Comparison of ENCODE assay signal across 1 cellular context in the genomic region with DNA sequence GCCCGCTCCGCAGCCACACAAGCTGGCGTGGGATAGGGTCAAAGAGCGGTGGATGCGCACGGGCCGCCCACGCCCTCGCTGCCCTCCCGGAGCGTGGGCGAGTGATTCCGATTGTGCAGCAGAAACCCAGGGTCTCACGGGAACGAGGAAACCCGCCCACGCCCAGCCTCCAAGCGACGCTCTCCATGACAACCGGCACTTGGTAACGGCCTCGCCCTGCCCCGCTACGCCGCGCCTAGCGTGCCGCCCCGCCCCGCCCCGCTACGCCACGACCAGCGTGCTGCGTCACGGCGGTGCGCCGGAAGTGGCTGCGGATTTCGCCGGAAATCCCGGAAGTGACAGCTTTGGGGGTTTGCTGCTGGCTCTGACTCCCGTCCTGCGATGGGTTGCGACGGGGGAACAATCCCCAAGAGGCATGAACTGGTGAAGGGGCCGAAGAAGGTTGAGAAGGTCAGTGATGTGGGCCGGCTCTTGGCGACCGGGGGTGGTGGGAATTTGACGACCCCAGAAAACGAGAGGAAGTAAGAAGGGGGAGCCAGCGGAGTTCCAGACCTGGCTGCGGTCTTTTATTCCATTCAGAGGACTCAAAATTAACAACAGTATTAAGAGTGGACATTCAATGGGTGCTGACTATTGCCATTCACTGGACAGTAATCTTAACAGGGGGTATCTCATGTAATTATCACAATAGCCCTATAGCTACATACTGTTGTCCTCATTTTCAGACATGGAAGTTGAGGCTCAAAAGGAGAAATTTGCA.
TF ChIP-seq lines count a peak whose summit lies in the region.

TSS of gene RTF2 (plus strand) at position 311 of the 760 bp plus-strand sequence. CDS start at position 382, 71 bp downstream.

TF ChIP-seq in HepG2, 621 proteins besides CTCF, POLR2A, EP300 and RAD21 (continued from another document):
- TF ChIP-seq, protein P1, sequence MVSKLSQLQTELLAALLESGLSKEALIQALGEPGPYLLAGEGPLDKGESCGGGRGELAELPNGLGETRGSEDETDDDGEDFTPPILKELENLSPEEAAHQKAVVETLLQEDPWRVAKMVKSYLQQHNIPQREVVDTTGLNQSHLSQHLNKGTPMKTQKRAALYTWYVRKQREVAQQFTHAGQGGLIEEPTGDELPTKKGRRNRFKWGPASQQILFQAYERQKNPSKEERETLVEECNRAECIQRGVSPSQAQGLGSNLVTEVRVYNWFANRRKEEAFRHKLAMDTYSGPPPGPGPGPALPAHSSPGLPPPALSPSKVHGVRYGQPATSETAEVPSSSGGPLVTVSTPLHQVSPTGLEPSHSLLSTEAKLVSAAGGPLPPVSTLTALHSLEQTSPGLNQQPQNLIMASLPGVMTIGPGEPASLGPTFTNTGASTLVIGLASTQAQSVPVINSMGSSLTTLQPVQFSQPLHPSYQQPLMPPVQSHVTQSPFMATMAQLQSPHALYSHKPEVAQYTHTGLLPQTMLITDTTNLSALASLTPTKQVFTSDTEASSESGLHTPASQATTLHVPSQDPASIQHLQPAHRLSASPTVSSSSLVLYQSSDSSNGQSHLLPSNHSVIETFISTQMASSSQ (IDR thresholded peaks at IDR 0.05; ENCODE audit: low read depth), result no peak
- TF ChIP-seq, protein P1 (CRISPR knock-in tag; IDR thresholded peaks at IDR 0.05; ENCODE audit: borderline replicate concordance), result peak; percentile 77; the same call in 1 of the 2 replicates
- peak; percentile 95 for TF ChIP-seq ARNT2 (CRISPR knock-in tag; IDR thresholded peaks at IDR 0.05; ENCODE audit: low read depth)
- peak; percentile 80; the same call in 1 of the 2 replicates for TF ChIP-seq POLR2AphosphoS2 (IDR thresholded peaks at IDR 0.05; ENCODE audit: low read depth, low read length)
- TF ChIP-seq KLF6 (CRISPR knock-in tag; IDR thresholded peaks at IDR 0.05), result peak; percentile 94
- TF ChIP-seq IRF2 (CRISPR knock-in tag; IDR thresholded peaks at IDR 0.05), result peak; percentile 98
- TF ChIP-seq ZNF432 (CRISPR knock-in tag; IDR thresholded peaks at IDR 0.05; ENCODE audit: borderline replicate concordance), result no peak
- peak; percentile 100 for TF ChIP-seq GATAD1 (CRISPR knock-in tag; IDR thresholded peaks at IDR 0.05)
- TF ChIP-seq ZSCAN9 (CRISPR knock-in tag; IDR thresholded peaks at IDR 0.05; ENCODE audit: borderline replicate concordance), result peak; percentile 93
- TF ChIP-seq PLRG1 (conservative IDR thresholded peaks at IDR 0.05), result no peak
- peak; percentile 91 for TF ChIP-seq ZNF503 (CRISPR knock-in tag; IDR thresholded peaks at IDR 0.05)
- peak; percentile 86; the same call in 1 of the 2 replicates for TF ChIP-seq HOXA9 (CRISPR knock-in tag; IDR thresholded peaks at IDR 0.05; ENCODE audit: borderline replicate concordance)
- TF ChIP-seq CC2D1A (CRISPR knock-in tag; IDR thresholded peaks at IDR 0.05), result 0 out of 2 replicates have a peak, but pooled peaks have one; percentile 26
- TF ChIP-seq TBP (CRISPR knock-in tag; IDR thresholded peaks at IDR 0.05), result peak; percentile 98; the same call in 1 of the 2 replicates
- 0 out of 2 replicates have a peak, but pooled peaks have one; percentile 47 for TF ChIP-seq SSRP1 (CRISPR knock-in tag; IDR thresholded peaks at IDR 0.05)
- peak; percentile 70 for TF ChIP-seq IKZF4 (CRISPR knock-in tag; IDR thresholded peaks at IDR 0.05; ENCODE audit: borderline replicate concordance, low read depth, not compliant biosample characterization)
- peak; percentile 52 for TF ChIP-seq PAXIP1 (CRISPR knock-in tag; conservative IDR thresholded peaks at IDR 0.05)
- no peak for TF ChIP-seq FOXO4 (CRISPR knock-in tag; conservative IDR thresholded peaks at IDR 0.05)
- peak; percentile 100 for TF ChIP-seq SPEN (CRISPR knock-in tag; IDR thresholded peaks at IDR 0.05; ENCODE audit: low read depth)
- TF ChIP-seq NCOA1 (CRISPR knock-in tag; IDR thresholded peaks at IDR 0.05), result no peak; the same call in 1 of the 2 replicates
- TF ChIP-seq SKI (IDR thresholded peaks at IDR 0.05; ENCODE audit: partially characterized antibody), result peak; percentile 63
- no peak for TF ChIP-seq ZBTB7A (CRISPR knock-in tag; IDR thresholded peaks at IDR 0.05)
- peak; percentile 69 for TF ChIP-seq NFYC (CRISPR knock-in tag; IDR thresholded peaks at IDR 0.05)
- TF ChIP-seq, protein P2, sequence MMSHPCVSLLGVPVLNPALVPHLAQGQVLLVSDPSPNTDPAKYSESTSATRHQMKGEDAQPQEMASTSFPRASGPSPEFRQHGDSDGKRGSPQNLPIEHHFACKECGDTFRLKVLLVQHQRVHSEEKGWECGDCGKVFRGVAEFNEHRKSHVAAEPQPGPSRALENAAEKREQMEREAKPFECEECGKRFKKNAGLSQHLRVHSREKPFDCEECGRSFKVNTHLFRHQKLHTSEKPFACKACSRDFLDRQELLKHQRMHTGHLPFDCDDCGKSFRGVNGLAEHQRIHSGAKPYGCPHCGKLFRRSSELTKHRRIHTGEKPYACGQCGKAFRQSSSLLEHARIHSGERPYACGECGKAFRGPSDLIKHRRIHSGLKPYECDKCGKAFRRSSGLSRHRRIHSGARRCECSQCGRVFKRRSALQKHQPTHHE (CRISPR knock-in tag; IDR thresholded peaks at IDR 0.05; ENCODE audit: borderline replicate concordance), result no peak; the same call in 1 of the 2 replicates
- TF ChIP-seq PRPF4 (IDR thresholded peaks at IDR 0.05; ENCODE audit: low read depth, low read length, poor library complexity, severe bottlenecking), result no peak
- no peak for TF ChIP-seq ZNF20 (CRISPR knock-in tag; IDR thresholded peaks at IDR 0.05)
- TF ChIP-seq MLLT10 (CRISPR knock-in tag; IDR thresholded peaks at IDR 0.05), result no peak
- TF ChIP-seq, protein P3, sequence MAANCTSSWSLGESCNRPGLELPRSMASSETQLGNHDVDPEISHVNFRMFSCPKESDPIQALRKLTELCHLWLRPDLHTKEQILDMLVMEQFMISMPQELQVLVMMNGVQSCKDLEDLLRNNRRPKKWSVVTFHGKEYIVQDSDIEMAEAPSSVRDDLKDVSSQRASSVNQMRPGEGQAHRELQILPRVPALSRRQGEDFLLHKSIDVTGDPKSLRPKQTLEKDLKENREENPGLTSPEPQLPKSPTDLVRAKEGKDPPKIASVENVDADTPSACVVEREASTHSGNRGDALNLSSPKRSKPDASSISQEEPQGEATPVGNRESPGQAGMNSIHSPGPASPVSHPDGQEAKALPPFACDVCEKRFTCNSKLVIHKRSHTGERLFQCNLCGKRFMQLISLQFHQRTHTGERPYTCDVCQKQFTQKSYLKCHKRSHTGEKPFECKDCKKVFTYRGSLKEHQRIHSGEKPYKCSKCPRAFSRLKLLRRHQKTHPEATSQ (CRISPR knock-in tag; IDR thresholded peaks at IDR 0.05; ENCODE audit: borderline replicate concordance), result no peak
- peak; percentile 100 for TF ChIP-seq KLF12 (CRISPR knock-in tag; IDR thresholded peaks at IDR 0.05; ENCODE audit: borderline replicate concordance)
- peak; percentile 94; the same call in 1 of the 2 replicates for TF ChIP-seq CHCHD3 (CRISPR knock-in tag; IDR thresholded peaks at IDR 0.05)
- TF ChIP-seq, protein P4, sequence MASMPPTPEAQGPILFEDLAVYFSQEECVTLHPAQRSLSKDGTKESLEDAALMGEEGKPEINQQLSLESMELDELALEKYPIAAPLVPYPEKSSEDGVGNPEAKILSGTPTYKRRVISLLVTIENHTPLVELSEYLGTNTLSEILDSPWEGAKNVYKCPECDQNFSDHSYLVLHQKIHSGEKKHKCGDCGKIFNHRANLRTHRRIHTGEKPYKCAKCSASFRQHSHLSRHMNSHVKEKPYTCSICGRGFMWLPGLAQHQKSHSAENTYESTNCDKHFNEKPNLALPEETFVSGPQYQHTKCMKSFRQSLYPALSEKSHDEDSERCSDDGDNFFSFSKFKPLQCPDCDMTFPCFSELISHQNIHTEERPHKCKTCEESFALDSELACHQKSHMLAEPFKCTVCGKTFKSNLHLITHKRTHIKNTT (CRISPR knock-in tag; IDR thresholded peaks at IDR 0.05), result 0 out of 2 replicates have a peak, but pooled peaks have one; percentile 94
- peak; percentile 99 for TF ChIP-seq FOXK1 (CRISPR knock-in tag; IDR thresholded peaks at IDR 0.05; ENCODE audit: borderline replicate concordance, low read depth)
- TF ChIP-seq, protein P5, sequence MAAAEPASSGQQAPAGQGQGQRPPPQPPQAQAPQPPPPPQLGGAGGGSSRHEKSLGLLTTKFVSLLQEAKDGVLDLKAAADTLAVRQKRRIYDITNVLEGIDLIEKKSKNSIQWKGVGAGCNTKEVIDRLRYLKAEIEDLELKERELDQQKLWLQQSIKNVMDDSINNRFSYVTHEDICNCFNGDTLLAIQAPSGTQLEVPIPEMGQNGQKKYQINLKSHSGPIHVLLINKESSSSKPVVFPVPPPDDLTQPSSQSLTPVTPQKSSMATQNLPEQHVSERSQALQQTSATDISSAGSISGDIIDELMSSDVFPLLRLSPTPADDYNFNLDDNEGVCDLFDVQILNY (CRISPR knock-in tag; conservative IDR thresholded peaks at IDR 0.05), result peak; percentile 76
